26 cellular contexts compared by ENCODE assay signal in the genomic region with DNA sequence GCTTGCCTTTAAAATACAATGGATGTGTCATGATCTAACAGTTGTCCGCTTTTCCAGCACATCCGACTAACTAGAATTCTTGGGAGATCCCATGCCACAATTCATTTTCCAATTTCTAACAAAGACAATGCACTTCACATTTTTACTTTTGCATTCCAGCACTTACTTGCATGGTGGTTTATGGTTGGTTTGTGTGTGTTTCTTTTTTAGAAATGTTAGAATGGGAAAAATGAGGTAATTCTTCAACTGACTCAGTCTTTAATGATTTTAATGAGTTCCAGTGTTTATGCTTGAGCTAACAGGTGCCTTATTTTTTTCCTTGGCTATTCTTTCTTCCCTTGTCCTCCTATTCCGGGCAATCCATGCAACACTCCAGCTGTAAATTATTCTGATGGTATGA. TPM values are rescaled to one million over a fixed set of nuclear protein-coding genes. Genes with fewer than 3 reads are reported as not detected.
DNase-seq lines count a peak whose midpoint lies in the region; ATAC-seq and TF ChIP-seq lines count a peak whose summit lies in the region.
"Had no signal": no experiment of that assay in that cellular context is flagged by ENCODE, and none has a peak within 500 bp of the region (broad histone marks: within the 10 kb centered on the region; RNA-seq: fewer than 3 reads in every experiment).

No MANE protein-coding gene starts in this region.

- H3K4me1 ChIP-seq in tibial artery: peaks cover 0 to 18% (median 5%) of the 10 kb centered on the region in 4 donors
- H3K4me1 ChIP-seq: colonic mucosa, thyroid gland had no signal

- peaks cover 96% of the 10 kb centered on the region for H3K4me1 Mint-ChIP-seq in HFFc6 (ENCODE audit: low read depth)
- H3K4me1 Mint-ChIP-seq: activated CD4-positive, alpha-beta T cell treated with anti-CD3 and anti-CD28 coated beads for 36 hours; CD8-positive, alpha-beta memory T cell had no signal

- ATAC-seq in HG02759 (IDR thresholded peaks at IDR 0.05; ENCODE audit: unreplicated experiment): no peak
- ATAC-seq: activated CD4-positive, alpha-beta T cell treated with anti-CD3 and anti-CD28 coated beads for 36 hours; Panc1 had no signal

- H3K4me3 Mint-ChIP-seq in HFFc6: no peak overlapping the region
- H3K4me3 Mint-ChIP-seq: activated CD4-positive, alpha-beta T cell treated with anti-CD3 and anti-CD28 coated beads for 36 hours; CD8-positive, alpha-beta memory T cell; stimulated activated naive CD8-positive, alpha-beta T cell treated with anti-CD3 and anti-CD28 coated beads, Interleukin-15, Interleukin-2, amounts not matched to agents 100 ng/mL and 50 ng/mL, for 24 hours had no signal

- H3K27ac ChIP-seq in tibial artery: no peak overlapping the region
- H3K27ac ChIP-seq: colonic mucosa, esophagus muscularis mucosa, thyroid gland had no signal

- H3K27me3 Mint-ChIP-seq in HFFc6 (ENCODE audit: insufficient read depth): no peaks in the 10 kb centered on the region
- H3K27me3 Mint-ChIP-seq: CD8-positive, alpha-beta memory T cell had no signal

- H3K27me3 ChIP-seq in BJ (ENCODE audit: control insufficient read depth, insufficient read depth, low read length) (no peaks in the 10 kb centered on the region), tibial artery (no peaks in the 10 kb centered on the region)
- H3K27me3 ChIP-seq: colonic mucosa, esophagus muscularis mucosa, sigmoid colon, SJSA1, thyroid gland had no signal

- no peaks in the 10 kb centered on the region for H3K36me3 ChIP-seq in BJ (ENCODE audit: control insufficient read depth, insufficient read depth, low read length)
- no peaks in the 10 kb centered on the region for H3K36me3 ChIP-seq in tibial artery
- H3K36me3 ChIP-seq: colonic mucosa, esophagus muscularis mucosa, sigmoid colon, SJSA1, thyroid gland had no signal

- intact Hi-C loops in tibial artery (cut with DNase I; ENCODE audit: low total_unique reads): no loop called here

- CTCF ChIA-PET in BJ (lab: Yijun Ruan, JAX): interaction anchor here (0.8 to 1.5 kb wide), 3 partner anchors 13 to 149 kb away, joined by 3 to 5 read pairs (median 3); no protein-coding TSS in a partner anchor

- in situ Hi-C loops in astrocyte of the spinal cord (cut with HindIII; ENCODE audit: low sequenced_read_pairs): no loop called here

- peaks cover 28% of the 10 kb centered on the region for H3K36me3 Mint-ChIP-seq in HFFc6 (ENCODE audit: low read depth)

- peak; percentile 71 for DNase-seq in BJ (ENCODE audit: low read depth)
- peak; percentile 43 for DNase-seq in HFFc6
- peak; percentile 78 for DNase-seq in astrocyte of the spinal cord (ENCODE audit: low read depth, low spot score)
- peak; percentile 50 for DNase-seq in myocyte (ENCODE audit: low read depth)
- DNase-seq in tibial artery: no peak
- DNase-seq in medulla oblongata (ENCODE audit: extremely low spot score): no peak
- DNase-seq in iPS-NIHi7 (ENCODE audit: extremely low spot score): no peak
- DNase-seq: activated CD4-positive, alpha-beta T cell treated with anti-CD3 and anti-CD28 coated beads for 36 hours; activated gamma-delta T cell; activated T-cell treated with anti-CD3 and anti-CD28 coated beads, Interleukin-2, amount 50 U/mL, for 1 hour; CD8-positive, alpha-beta memory T cell; colonic mucosa; DMS79; kidney; NCI-H1694 treated with DMSO at 0.1 percent for 48 hours; NCI-H2171 treated with DMSO at 0.1 percent for 48 hours; NCI-H526; posterior cingulate gyrus; sigmoid colon; thyroid gland had no signal

- H3K9me3 Mint-ChIP-seq in HFFc6: no peaks in the 10 kb centered on the region; the same call in 1 of the 2 replicates
- H3K9me3 Mint-ChIP-seq: stimulated activated naive CD8-positive, alpha-beta T cell treated with anti-CD3 and anti-CD28 coated beads, Interleukin-15, Interleukin-2, amounts not matched to agents 100 ng/mL and 50 ng/mL, for 24 hours had no signal

- no peaks in the 10 kb centered on the region for H3K9me3 ChIP-seq in tibial artery
- H3K9me3 ChIP-seq: colonic mucosa, esophagus muscularis mucosa, sigmoid colon, SJSA1, thyroid gland had no signal

- TF ChIP-seq CTCF in BJ (IDR thresholded peaks at IDR 0.05; ENCODE audit: insufficient read depth, low read depth, low read length) (no peak), HFFc6 (IDR thresholded peaks at IDR 0.05) (no peak), astrocyte of the spinal cord (IDR thresholded peaks at IDR 0.05; ENCODE audit: low read depth, low read length) (no peak), tibial artery (IDR thresholded peaks at IDR 0.05) (no peak)

- peak overlapping the region; percentile 64 for H3K27ac Mint-ChIP-seq in HFFc6
- H3K27ac Mint-ChIP-seq: activated CD4-positive, alpha-beta T cell treated with anti-CD3 and anti-CD28 coated beads for 36 hours; CD8-positive, alpha-beta memory T cell; stimulated activated naive CD8-positive, alpha-beta T cell treated with anti-CD3 and anti-CD28 coated beads, Interleukin-15, Interleukin-2, amounts not matched to agents 100 ng/mL and 50 ng/mL, for 24 hours had no signal

- H3K4me3 ChIP-seq in BJ (ENCODE audit: low read depth, low read length): no peak overlapping the region
- H3K4me3 ChIP-seq in astrocyte of the spinal cord (ENCODE audit: low read depth, low read length): no peak overlapping the region
- no peak overlapping the region for H3K4me3 ChIP-seq in tibial artery
- H3K4me3 ChIP-seq: colonic mucosa, esophagus muscularis mucosa, lung, sigmoid colon, SJSA1, thyroid gland had no signal

- POLR2A ChIA-PET in BJ (lab: Charles Lee): interaction anchor here (0.6 to 1.3 kb wide), 3 partner anchors 11 to 45 kb away, joined by 3 read pairs; no protein-coding TSS in a partner anchor

RNA-seq across cellular contexts. Expression of a gene that starts 46.5 kb away (rescaled TPM):
- 18.5 and 34.5 TPM in 2 replicates for polyA plus RNA-seq in BJ (2011; rRNA removed)
- 165 TPM in 2 replicates for polyA minus RNA-seq in BJ (2011; rRNA and poly(A)+ RNA removed)
- 10 to 100 TPM; 71.5 to 96.9 (median 92.2) TPM for total RNA-seq in HFFc6 (2021; fragmentation: NEBNext Ultra II Directional; extraction: Animal tissue kit (Norgen Biotek cat#: 25700))
- total RNA-seq in myocyte: 5.2 and 8.3 TPM in 2 replicates
- 3.1 TPM for polyA plus RNA-seq in myocyte (2012)
- polyA plus RNA-seq: CD8-positive, alpha-beta memory T cell had no signal

Comparison
In these comparisons a context has a peak if more than half of its experiments do, and no peak if none do; other contexts are left out.
1. DNase-seq: peak in BJ (single experiment), HFFc6 (single experiment), astrocyte of the spinal cord (single experiment) and myocyte (single experiment); none in tibial artery (0 of 2), medulla oblongata (single experiment) and iPS-NIHi7 (single experiment).